22 cellular contexts compared by ENCODE assay signal in the genomic region with DNA sequence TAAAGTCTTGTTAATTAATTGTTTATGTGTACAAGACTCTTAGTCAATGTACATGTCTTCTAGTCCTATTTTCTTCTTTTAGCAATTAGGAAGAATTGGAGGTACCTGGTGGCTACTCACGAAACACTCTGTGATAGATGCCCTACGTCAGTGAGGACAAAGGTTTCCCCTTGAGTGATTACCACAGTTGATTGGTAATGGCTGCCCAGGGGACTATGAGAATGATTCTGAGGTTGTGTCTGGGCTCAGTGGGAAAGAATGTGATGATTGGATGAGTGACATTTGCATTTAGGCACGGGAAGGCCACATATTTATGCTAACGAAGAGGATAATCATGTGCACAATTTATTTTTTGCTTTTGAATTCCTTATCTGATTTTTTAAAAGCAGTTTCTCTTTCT.
"Had no signal": no experiment of that assay in that cellular context is flagged by ENCODE, and none has a peak within 500 bp of the region (broad histone marks: within the 10 kb centered on the region; RNA-seq: fewer than 3 reads in every experiment).

No MANE protein-coding gene starts in this region.

- H3K9me3 Mint-ChIP-seq: activated CD4-positive, alpha-beta memory T cell treated with anti-CD3 and anti-CD28 coated beads, Interleukin-2, amount 10 ng/mL, durations not matched to agents 7 days and 5 days had no signal

- H3K36me3 ChIP-seq: colonic mucosa, pancreas, sigmoid colon, stomach, vagina had no signal

- H3K4me1 Mint-ChIP-seq: activated B cell treated with CpG ODN at 0.5 μM for 24 hours; activated CD4-positive, alpha-beta memory T cell treated with anti-CD3 and anti-CD28 coated beads, Interleukin-2, amount 10 ng/mL, durations not matched to agents 7 days and 5 days; activated CD8-positive, alpha-beta memory T cell treated with anti-CD3 and anti-CD28 coated beads, Interleukin-2, amount 10 ng/mL, durations not matched to agents 7 days and 5 days; activated naive CD8-positive, alpha-beta T cell treated with anti-CD3 and anti-CD28 coated beads for 36 hours; central memory CD8-positive, alpha-beta T cell; memory B cell; naive thymus-derived CD4-positive, alpha-beta T cell; stimulated activated effector memory CD8-positive, alpha-beta T cell treated with anti-CD3 and anti-CD28 coated beads, Interleukin-12 subunit alpha, Interleukin-12 subunit beta, amount 100 ng/mL, for 72 hours had no signal

- DNase-seq: activated B cell treated with CpG ODN at 0.5 μM for 24 hours; activated CD4-positive, alpha-beta memory T cell treated with anti-CD3 and anti-CD28 coated beads, Interleukin-2, amount 10 ng/mL, durations not matched to agents 7 days and 5 days; activated CD4-positive, alpha-beta T cell treated with anti-CD3 and anti-CD28 coated beads for 48 hours; activated CD8-positive, alpha-beta memory T cell treated with anti-CD3 and anti-CD28 coated beads, Interleukin-2, amount 10 ng/mL, durations not matched to agents 7 days and 5 days; activated naive CD4-positive, alpha-beta T cell; activated naive CD8-positive, alpha-beta T cell treated with anti-CD3 and anti-CD28 coated beads for 36 hours; amygdala; colonic mucosa; erythroblast; head of caudate nucleus; left ventricle myocardium superior; naive thymus-derived CD4-positive, alpha-beta T cell; pancreas; sigmoid colon; stimulated activated CD4-positive, alpha-beta T cell treated with anti-CD3 and anti-CD28 coated beads, Interleukin-4, amount 100 ng/mL, for 24 hours; stomach; trophoblast cell had no signal

- H3K27me3 Mint-ChIP-seq: activated B cell treated with CpG ODN at 0.5 μM for 24 hours; activated CD4-positive, alpha-beta memory T cell treated with anti-CD3 and anti-CD28 coated beads, Interleukin-2, amount 10 ng/mL, durations not matched to agents 7 days and 5 days; activated CD8-positive, alpha-beta memory T cell treated with anti-CD3 and anti-CD28 coated beads, Interleukin-2, amount 10 ng/mL, durations not matched to agents 7 days and 5 days; activated naive CD8-positive, alpha-beta T cell treated with anti-CD3 and anti-CD28 coated beads for 36 hours; central memory CD8-positive, alpha-beta T cell; memory B cell had no signal

- H3K27ac Mint-ChIP-seq: activated B cell treated with CpG ODN at 0.5 μM for 24 hours; activated CD4-positive, alpha-beta memory T cell treated with anti-CD3 and anti-CD28 coated beads, Interleukin-2, amount 10 ng/mL, durations not matched to agents 7 days and 5 days; activated CD8-positive, alpha-beta memory T cell treated with anti-CD3 and anti-CD28 coated beads, Interleukin-2, amount 10 ng/mL, durations not matched to agents 7 days and 5 days; activated naive CD8-positive, alpha-beta T cell treated with anti-CD3 and anti-CD28 coated beads for 36 hours; memory B cell; naive thymus-derived CD4-positive, alpha-beta T cell; stimulated activated effector memory CD8-positive, alpha-beta T cell treated with anti-CD3 and anti-CD28 coated beads, Interleukin-12 subunit alpha, Interleukin-12 subunit beta, amount 100 ng/mL, for 72 hours had no signal

- H3K4me3 ChIP-seq: colonic mucosa, pancreas, sigmoid colon, stomach, vagina had no signal

- H3K27ac ChIP-seq: colonic mucosa, pancreas, sigmoid colon, stomach, vagina had no signal

- H3K9me3 ChIP-seq: colonic mucosa, pancreas, sigmoid colon, vagina had no signal

- H3K27me3 ChIP-seq: colonic mucosa, pancreas, sigmoid colon, stomach, vagina had no signal

- FAIRE-seq: frontal cortex, pancreas had no signal

- H3K4me3 Mint-ChIP-seq: activated B cell treated with CpG ODN at 0.5 μM for 24 hours; activated CD4-positive, alpha-beta memory T cell treated with anti-CD3 and anti-CD28 coated beads, Interleukin-2, amount 10 ng/mL, durations not matched to agents 7 days and 5 days; activated CD8-positive, alpha-beta memory T cell treated with anti-CD3 and anti-CD28 coated beads, Interleukin-2, amount 10 ng/mL, durations not matched to agents 7 days and 5 days; activated naive CD8-positive, alpha-beta T cell treated with anti-CD3 and anti-CD28 coated beads for 36 hours; central memory CD8-positive, alpha-beta T cell; memory B cell; naive thymus-derived CD4-positive, alpha-beta T cell; stimulated activated effector memory CD8-positive, alpha-beta T cell treated with anti-CD3 and anti-CD28 coated beads, Interleukin-12 subunit alpha, Interleukin-12 subunit beta, amount 100 ng/mL, for 72 hours had no signal

- H3K36me3 Mint-ChIP-seq: activated CD8-positive, alpha-beta memory T cell treated with anti-CD3 and anti-CD28 coated beads, Interleukin-2, amount 10 ng/mL, durations not matched to agents 7 days and 5 days; activated naive CD8-positive, alpha-beta T cell treated with anti-CD3 and anti-CD28 coated beads for 36 hours; memory B cell; naive thymus-derived CD4-positive, alpha-beta T cell; stimulated activated effector memory CD8-positive, alpha-beta T cell treated with anti-CD3 and anti-CD28 coated beads, Interleukin-12 subunit alpha, Interleukin-12 subunit beta, amount 100 ng/mL, for 72 hours had no signal

- H3K4me1 ChIP-seq: colonic mucosa, pancreas, sigmoid colon, stomach, vagina had no signal
